ENCODE assay signal across 1 cellular context in genomic region chr2:219002395-219003266, GRCh38.
TF ChIP-seq lines count a peak whose summit lies in the region.

No MANE protein-coding gene starts in this region.

TF ChIP-seq in HepG2, 621 proteins besides CTCF, POLR2A, EP300 and RAD21 (continued from another document and continues in another):
- TF ChIP-seq ZNF556 (CRISPR knock-in tag; IDR thresholded peaks at IDR 0.05; ENCODE audit: borderline replicate concordance): no peak
- no peak for TF ChIP-seq NFYC (CRISPR knock-in tag; IDR thresholded peaks at IDR 0.05)
- TF ChIP-seq SALL1 (CRISPR knock-in tag; IDR thresholded peaks at IDR 0.05): no peak; the same call in 1 of the 2 replicates
- TF ChIP-seq, protein P1, sequence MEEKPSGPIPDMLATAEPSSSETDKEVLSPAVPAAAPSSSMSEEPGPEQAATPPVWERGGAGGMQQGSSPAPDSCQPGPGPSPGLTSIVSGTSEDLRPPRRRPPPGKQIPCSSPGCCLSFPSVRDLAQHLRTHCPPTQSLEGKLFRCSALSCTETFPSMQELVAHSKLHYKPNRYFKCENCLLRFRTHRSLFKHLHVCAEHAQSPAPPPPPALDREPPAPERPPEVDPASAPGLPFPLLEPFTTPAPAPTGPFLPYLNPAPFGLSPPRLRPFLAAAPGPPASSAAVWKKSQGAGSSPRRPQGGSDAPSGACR (CRISPR knock-in tag; IDR thresholded peaks at IDR 0.05): no peak
- TF ChIP-seq, protein P2, sequence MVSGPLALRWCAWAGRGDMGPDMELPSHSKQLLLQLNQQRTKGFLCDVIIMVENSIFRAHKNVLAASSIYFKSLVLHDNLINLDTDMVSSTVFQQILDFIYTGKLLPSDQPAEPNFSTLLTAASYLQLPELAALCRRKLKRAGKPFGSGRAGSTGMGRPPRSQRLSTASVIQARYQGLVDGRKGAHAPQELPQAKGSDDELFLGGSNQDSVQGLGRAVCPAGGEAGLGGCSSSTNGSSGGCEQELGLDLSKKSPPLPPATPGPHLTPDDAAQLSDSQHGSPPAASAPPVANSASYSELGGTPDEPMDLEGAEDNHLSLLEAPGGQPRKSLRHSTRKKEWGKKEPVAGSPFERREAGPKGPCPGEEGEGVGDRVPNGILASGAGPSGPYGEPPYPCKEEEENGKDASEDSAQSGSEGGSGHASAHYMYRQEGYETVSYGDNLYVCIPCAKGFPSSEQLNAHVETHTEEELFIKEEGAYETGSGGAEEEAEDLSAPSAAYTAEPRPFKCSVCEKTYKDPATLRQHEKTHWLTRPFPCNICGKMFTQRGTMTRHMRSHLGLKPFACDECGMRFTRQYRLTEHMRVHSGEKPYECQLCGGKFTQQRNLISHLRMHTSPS (CRISPR knock-in tag; IDR thresholded peaks at IDR 0.05; ENCODE audit: low read depth): peak; percentile 65
- no peak for TF ChIP-seq FOXJ3 (CRISPR knock-in tag; IDR thresholded peaks at IDR 0.05; ENCODE audit: borderline replicate concordance)
- TF ChIP-seq NFKB2 (CRISPR knock-in tag; IDR thresholded peaks at IDR 0.05; ENCODE audit: borderline replicate concordance): no peak; the same call in 1 of the 2 replicates
- no peak for TF ChIP-seq TOE1 (CRISPR knock-in tag; IDR thresholded peaks at IDR 0.05)
- peak; percentile 28; the same call in 1 of the 2 replicates for TF ChIP-seq NRL (CRISPR knock-in tag; IDR thresholded peaks at IDR 0.05; ENCODE audit: borderline replicate concordance)
- TF ChIP-seq ZNF407 (CRISPR knock-in tag; IDR thresholded peaks at IDR 0.05; ENCODE audit: not compliant biosample characterization): no peak
- no peak for TF ChIP-seq FIP1L1 (IDR thresholded peaks at IDR 0.05; ENCODE audit: borderline replicate concordance, insufficient read depth, low read depth, low read length)
- TF ChIP-seq ZNF792 (CRISPR knock-in tag; IDR thresholded peaks at IDR 0.05): no peak
- TF ChIP-seq, protein P3, sequence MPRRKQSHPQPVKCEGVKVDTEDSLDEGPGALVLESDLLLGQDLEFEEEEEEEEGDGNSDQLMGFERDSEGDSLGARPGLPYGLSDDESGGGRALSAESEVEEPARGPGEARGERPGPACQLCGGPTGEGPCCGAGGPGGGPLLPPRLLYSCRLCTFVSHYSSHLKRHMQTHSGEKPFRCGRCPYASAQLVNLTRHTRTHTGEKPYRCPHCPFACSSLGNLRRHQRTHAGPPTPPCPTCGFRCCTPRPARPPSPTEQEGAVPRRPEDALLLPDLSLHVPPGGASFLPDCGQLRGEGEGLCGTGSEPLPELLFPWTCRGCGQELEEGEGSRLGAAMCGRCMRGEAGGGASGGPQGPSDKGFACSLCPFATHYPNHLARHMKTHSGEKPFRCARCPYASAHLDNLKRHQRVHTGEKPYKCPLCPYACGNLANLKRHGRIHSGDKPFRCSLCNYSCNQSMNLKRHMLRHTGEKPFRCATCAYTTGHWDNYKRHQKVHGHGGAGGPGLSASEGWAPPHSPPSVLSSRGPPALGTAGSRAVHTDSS (CRISPR knock-in tag; conservative IDR thresholded peaks at IDR 0.05): no peak
- no peak for TF ChIP-seq ZFYVE20 (CRISPR knock-in tag; IDR thresholded peaks at IDR 0.05; ENCODE audit: borderline replicate concordance, low read depth)
- no peak; the same call in 1 of the 2 replicates for TF ChIP-seq POGZ (CRISPR knock-in tag; IDR thresholded peaks at IDR 0.05)
- no peak for TF ChIP-seq SAFB2 (CRISPR knock-in tag; IDR thresholded peaks at IDR 0.05; ENCODE audit: borderline replicate concordance, low read depth)
- TF ChIP-seq RCOR2 (CRISPR knock-in tag; IDR thresholded peaks at IDR 0.05): no peak
- TF ChIP-seq, protein P4, sequence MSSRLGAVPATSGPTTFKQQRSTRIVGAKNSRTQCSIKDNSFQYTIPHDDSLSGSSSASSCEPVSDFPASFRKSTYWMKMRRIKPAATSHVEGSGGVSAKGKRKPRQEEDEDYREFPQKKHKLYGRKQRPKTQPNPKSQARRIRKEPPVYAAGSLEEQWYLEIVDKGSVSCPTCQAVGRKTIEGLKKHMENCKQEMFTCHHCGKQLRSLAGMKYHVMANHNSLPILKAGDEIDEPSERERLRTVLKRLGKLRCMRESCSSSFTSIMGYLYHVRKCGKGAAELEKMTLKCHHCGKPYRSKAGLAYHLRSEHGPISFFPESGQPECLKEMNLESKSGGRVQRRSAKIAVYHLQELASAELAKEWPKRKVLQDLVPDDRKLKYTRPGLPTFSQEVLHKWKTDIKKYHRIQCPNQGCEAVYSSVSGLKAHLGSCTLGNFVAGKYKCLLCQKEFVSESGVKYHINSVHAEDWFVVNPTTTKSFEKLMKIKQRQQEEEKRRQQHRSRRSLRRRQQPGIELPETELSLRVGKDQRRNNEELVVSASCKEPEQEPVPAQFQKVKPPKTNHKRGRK (CRISPR knock-in tag; IDR thresholded peaks at IDR 0.05): no peak
- TF ChIP-seq, protein P5, sequence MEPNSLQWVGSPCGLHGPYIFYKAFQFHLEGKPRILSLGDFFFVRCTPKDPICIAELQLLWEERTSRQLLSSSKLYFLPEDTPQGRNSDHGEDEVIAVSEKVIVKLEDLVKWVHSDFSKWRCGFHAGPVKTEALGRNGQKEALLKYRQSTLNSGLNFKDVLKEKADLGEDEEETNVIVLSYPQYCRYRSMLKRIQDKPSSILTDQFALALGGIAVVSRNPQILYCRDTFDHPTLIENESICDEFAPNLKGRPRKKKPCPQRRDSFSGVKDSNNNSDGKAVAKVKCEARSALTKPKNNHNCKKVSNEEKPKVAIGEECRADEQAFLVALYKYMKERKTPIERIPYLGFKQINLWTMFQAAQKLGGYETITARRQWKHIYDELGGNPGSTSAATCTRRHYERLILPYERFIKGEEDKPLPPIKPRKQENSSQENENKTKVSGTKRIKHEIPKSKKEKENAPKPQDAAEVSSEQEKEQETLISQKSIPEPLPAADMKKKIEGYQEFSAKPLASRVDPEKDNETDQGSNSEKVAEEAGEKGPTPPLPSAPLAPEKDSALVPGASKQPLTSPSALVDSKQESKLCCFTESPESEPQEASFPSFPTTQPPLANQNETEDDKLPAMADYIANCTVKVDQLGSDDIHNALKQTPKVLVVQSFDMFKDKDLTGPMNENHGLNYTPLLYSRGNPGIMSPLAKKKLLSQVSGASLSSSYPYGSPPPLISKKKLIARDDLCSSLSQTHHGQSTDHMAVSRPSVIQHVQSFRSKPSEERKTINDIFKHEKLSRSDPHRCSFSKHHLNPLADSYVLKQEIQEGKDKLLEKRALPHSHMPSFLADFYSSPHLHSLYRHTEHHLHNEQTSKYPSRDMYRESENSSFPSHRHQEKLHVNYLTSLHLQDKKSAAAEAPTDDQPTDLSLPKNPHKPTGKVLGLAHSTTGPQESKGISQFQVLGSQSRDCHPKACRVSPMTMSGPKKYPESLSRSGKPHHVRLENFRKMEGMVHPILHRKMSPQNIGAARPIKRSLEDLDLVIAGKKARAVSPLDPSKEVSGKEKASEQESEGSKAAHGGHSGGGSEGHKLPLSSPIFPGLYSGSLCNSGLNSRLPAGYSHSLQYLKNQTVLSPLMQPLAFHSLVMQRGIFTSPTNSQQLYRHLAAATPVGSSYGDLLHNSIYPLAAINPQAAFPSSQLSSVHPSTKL (CRISPR knock-in tag; IDR thresholded peaks at IDR 0.05): no peak
- TF ChIP-seq KAT7 (CRISPR knock-in tag; IDR thresholded peaks at IDR 0.05; ENCODE audit: borderline replicate concordance): no peak
- TF ChIP-seq ZBTB3 (CRISPR knock-in tag; IDR thresholded peaks at IDR 0.05; ENCODE audit: borderline replicate concordance, low read depth): no peak
- no peak for TF ChIP-seq GTF2F1 (IDR thresholded peaks at IDR 0.05; ENCODE audit: low read length)
- no peak for TF ChIP-seq NFATC3 (CRISPR knock-in tag; IDR thresholded peaks at IDR 0.05)
- no peak for TF ChIP-seq ZNF20 (CRISPR knock-in tag; IDR thresholded peaks at IDR 0.05)
- TF ChIP-seq ZNF446 (CRISPR knock-in tag; IDR thresholded peaks at IDR 0.05): no peak
- TF ChIP-seq, protein P6, sequence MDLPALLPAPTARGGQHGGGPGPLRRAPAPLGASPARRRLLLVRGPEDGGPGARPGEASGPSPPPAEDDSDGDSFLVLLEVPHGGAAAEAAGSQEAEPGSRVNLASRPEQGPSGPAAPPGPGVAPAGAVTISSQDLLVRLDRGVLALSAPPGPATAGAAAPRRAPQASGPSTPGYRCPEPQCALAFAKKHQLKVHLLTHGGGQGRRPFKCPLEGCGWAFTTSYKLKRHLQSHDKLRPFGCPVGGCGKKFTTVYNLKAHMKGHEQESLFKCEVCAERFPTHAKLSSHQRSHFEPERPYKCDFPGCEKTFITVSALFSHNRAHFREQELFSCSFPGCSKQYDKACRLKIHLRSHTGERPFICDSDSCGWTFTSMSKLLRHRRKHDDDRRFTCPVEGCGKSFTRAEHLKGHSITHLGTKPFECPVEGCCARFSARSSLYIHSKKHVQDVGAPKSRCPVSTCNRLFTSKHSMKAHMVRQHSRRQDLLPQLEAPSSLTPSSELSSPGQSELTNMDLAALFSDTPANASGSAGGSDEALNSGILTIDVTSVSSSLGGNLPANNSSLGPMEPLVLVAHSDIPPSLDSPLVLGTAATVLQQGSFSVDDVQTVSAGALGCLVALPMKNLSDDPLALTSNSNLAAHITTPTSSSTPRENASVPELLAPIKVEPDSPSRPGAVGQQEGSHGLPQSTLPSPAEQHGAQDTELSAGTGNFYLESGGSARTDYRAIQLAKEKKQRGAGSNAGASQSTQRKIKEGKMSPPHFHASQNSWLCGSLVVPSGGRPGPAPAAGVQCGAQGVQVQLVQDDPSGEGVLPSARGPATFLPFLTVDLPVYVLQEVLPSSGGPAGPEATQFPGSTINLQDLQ (CRISPR knock-in tag; IDR thresholded peaks at IDR 0.05): no peak
- no peak for TF ChIP-seq GRHL1 (CRISPR knock-in tag; conservative IDR thresholded peaks at IDR 0.05)
- 0 out of 2 replicates have a peak, but pooled peaks have one; percentile 9 for TF ChIP-seq SUZ12 (IDR thresholded peaks at IDR 0.05; ENCODE audit: low read depth, low read length)
- TF ChIP-seq, protein P7, sequence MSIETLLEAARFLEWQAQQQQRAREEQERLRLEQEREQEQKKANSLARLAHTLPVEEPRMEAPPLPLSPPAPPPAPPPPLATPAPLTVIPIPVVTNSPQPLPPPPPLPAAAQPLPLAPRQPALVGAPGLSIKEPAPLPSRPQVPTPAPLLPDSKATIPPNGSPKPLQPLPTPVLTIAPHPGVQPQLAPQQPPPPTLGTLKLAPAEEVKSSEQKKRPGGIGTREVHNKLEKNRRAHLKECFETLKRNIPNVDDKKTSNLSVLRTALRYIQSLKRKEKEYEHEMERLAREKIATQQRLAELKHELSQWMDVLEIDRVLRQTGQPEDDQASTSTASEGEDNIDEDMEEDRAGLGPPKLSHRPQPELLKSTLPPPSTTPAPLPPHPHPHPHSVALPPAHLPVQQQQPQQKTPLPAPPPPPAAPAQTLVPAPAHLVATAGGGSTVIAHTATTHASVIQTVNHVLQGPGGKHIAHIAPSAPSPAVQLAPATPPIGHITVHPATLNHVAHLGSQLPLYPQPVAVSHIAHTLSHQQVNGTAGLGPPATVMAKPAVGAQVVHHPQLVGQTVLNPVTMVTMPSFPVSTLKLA (IDR thresholded peaks at IDR 0.05): no peak
